ENCODE assay signal across 17 cellular contexts in genomic region chr2:229728360-229728759, GRCh38. TPM values are rescaled to one million over a fixed set of nuclear protein-coding genes. Genes with fewer than 3 reads are reported as not detected.
DNase-seq lines count a peak whose midpoint lies in the region; ATAC-seq, FAIRE-seq and TF ChIP-seq lines count a peak whose summit lies in the region.
"Had no signal": no experiment of that assay in that cellular context is flagged by ENCODE, and none has a peak within 500 bp of the region (broad histone marks: within the 10 kb centered on the region; RNA-seq: fewer than 3 reads in every experiment).

No MANE protein-coding gene starts in this region.

- H3K27me3 ChIP-seq in GM23248 (replicated peaks; ENCODE audit: insufficient read depth) (no peaks in the 10 kb centered on the region), adrenal gland (no peaks in the 10 kb centered on the region), brain microvascular endothelial cell (replicated peaks) (no peaks in the 10 kb centered on the region)

- in situ Hi-C loops in GM23248 (cut with MboI) = no loop called here
- in situ Hi-C loops in brain microvascular endothelial cell (cut with HindIII; ENCODE audit: low pct_ligation_motif_present, low sequenced_read_pairs) = no loop called here

- no peak overlapping the region for H3K9ac ChIP-seq in GM23248

- H3K4me3 ChIP-seq in A549 (no peak overlapping the region), GM23248 (no peak overlapping the region), NB4 (ENCODE audit: low read depth, low read length) (no peak overlapping the region), epithelial cell of esophagus (ENCODE audit: low read length) (no peak overlapping the region), adrenal gland (no peak overlapping the region), brain microvascular endothelial cell (ENCODE audit: low read depth, low read length) (no peak overlapping the region)

- H3F3A ChIP-seq in GM23248 (ENCODE audit: insufficient read depth) = no peaks in the 10 kb centered on the region

- TF ChIP-seq EP300 in A549 (IDR thresholded peaks at IDR 0.05) = no peak

- DNase-seq in A549 (ENCODE audit: low read depth in 1 of 2, low spot score in 1 of 2) = no peak
- peak; percentile 17 for DNase-seq in GM23248
- peak; percentile 34 for DNase-seq in NB4 (ENCODE audit: low read depth)
- DNase-seq in epithelial cell of esophagus (ENCODE audit: low read depth) = peak; percentile 66
- DNase-seq in adrenal gland = no peak
- DNase-seq in amniotic stem cell (lab: John Stamatoyannopoulos, UW) = no peak
- no peak for DNase-seq in brain microvascular endothelial cell
- DNase-seq: AML-193, KG1, NCI-H1417 treated with DMSO at 0.1 percent for 48 hours, NCI-H2029, NCI-H2171, NCI-H446, NCI-H69 had no signal

- H3K9me3 ChIP-seq in A549 (no peaks in the 10 kb centered on the region), GM23248 (ENCODE audit: low read depth) (no peaks in the 10 kb centered on the region), adrenal gland (replicated peaks in 1 of 3) (no peaks in the 10 kb centered on the region)

- intact Hi-C loops in adrenal gland (cut with DNase I) = no loop called here

- TF ChIP-seq POLR2A in A549 (IDR thresholded peaks at IDR 0.05; ENCODE audit: low read length) (no peak), NB4 (IDR thresholded peaks at IDR 0.05; ENCODE audit: extremely low read depth, insufficient read length) (no peak), adrenal gland (IDR thresholded peaks at IDR 0.05) (no peak)

- TF ChIP-seq CTCF in A549 (IDR thresholded peaks at IDR 0.05) (no peak), NB4 (IDR thresholded peaks at IDR 0.05; ENCODE audit: low read depth, low read length) (no peak), epithelial cell of esophagus (IDR thresholded peaks at IDR 0.05; ENCODE audit: insufficient read depth, low read depth, low read length, missing control alignments) (no peak), adrenal gland (IDR thresholded peaks at IDR 0.05) (no peak), brain microvascular endothelial cell (IDR thresholded peaks at IDR 0.05; ENCODE audit: low read depth, low read length, missing control alignments) (no peak)

- POLR2A ChIA-PET in A549 (lab: Yijun Ruan, JAX) = no interaction called here

- H3K4me2 ChIP-seq in A549 (no peak overlapping the region), GM23248 (ENCODE audit: unreplicated experiment) (no peak overlapping the region)

- FAIRE-seq in A549 (lab: Jason Lieb, UNC) = no peak
- FAIRE-seq: G401.6 had no signal

- TF ChIP-seq RAD21 in A549 (conservative IDR thresholded peaks at IDR 0.05 in 1 of 2, IDR thresholded peaks at IDR 0.05 in 1 of 2) = no peak

- ATAC-seq in A549 (no peak), esophagus mucosa (no peak)
- ATAC-seq: HCT116 had no signal

- H3K36me3 ChIP-seq in GM23248 (ENCODE audit: low read depth) (no peaks in the 10 kb centered on the region), adrenal gland (replicated peaks in 1 of 2) (no peaks in the 10 kb centered on the region), brain microvascular endothelial cell (replicated peaks) (no peaks in the 10 kb centered on the region)

- no peak overlapping the region for H2AFZ ChIP-seq in GM23248

- CTCF ChIA-PET in A549 (lab: Yijun Ruan, JAX) = no interaction called here

- H3K4me1 ChIP-seq in A549 (peaks cover 16% of the 10 kb centered on the region), GM23248 (ENCODE audit: insufficient read depth) (0 out of 2 replicates have a peak, but pooled peaks cover 11% of the 10 kb centered on the region), adrenal gland (replicated peaks in 1 of 2) (peaks cover 9 to 20% of the 10 kb centered on the region in 2 donors)

- H3K79me2 ChIP-seq in GM23248 (ENCODE audit: insufficient read depth) = no peaks in the 10 kb centered on the region

- H3K9me2 ChIP-seq in GM23248 (ENCODE audit: insufficient read depth) = no peaks in the 10 kb centered on the region

- H4K20me1 ChIP-seq in GM23248 (ENCODE audit: insufficient read depth) = no peaks in the 10 kb centered on the region

- H3K27ac ChIP-seq in A549 (no peak overlapping the region), GM23248 (no peak overlapping the region), adrenal gland (no peak overlapping the region), brain microvascular endothelial cell (no peak overlapping the region)

TF ChIP-seq in A549, 52 proteins besides CTCF, POLR2A, EP300 and RAD21:
- TF ChIP-seq SREBF2 (IDR thresholded peaks at IDR 0.05) (no peak), FOSL2 (IDR thresholded peaks at IDR 0.05) (no peak), FOSL2 (CRISPR knock-in tag; IDR thresholded peaks at IDR 0.05) (peak; percentile 5; the same call in 1 of the 2 replicates)
TF ChIP-seq in A549: peak in this region for 1.

RNA-seq across cellular contexts. Expression of gene DNER, which starts 14.0 kb away (rescaled TPM):
- 0.34 and 0.45 TPM in 2 replicates for polyA plus RNA-seq in A549 (2011; rRNA removed)
- 0.36 and 0.40 TPM in 2 replicates for polyA plus RNA-seq in A549 (2012; cell fraction: cytosol; rRNA removed)
- polyA plus RNA-seq in A549 (2012; cell fraction: nucleus; rRNA removed) = 0.68 and 0.91 TPM in 2 replicates
- polyA plus RNA-seq in A549 (2017; fragmentation: RNase III; extraction: RNeasy Plus Mini Kit Qiagen cat#74134 plus additional on column Dnase treatment) = 2.5 to 4.2 TPM (median 3.8 TPM) in 3 replicates
- polyA minus RNA-seq in A549 (2011; rRNA and poly(A)+ RNA removed) = 0.73 and 0.74 TPM in 2 replicates
- 0.65 TPM in 1 of 2 replicates, not detected in the other for total RNA-seq in GM23248 (2014; rRNA removed; shearing (Covaris generic))
- 0.16 and 0.39 TPM in 2 replicates for polyA plus RNA-seq in GM23248 (2016; fragmentation: Nextera tagmentation; extraction: Ambion mirVana)
- total RNA-seq in adrenal gland = 100 to 1,000 TPM in 7 of 8 donors, 10 to 100 TPM in 1; 81.2 to 309 (median 200) TPM
- polyA plus RNA-seq in adrenal gland = 100 to 1,000 TPM in 1 of 3 donors, 10 to 100 TPM in 2; 49.2 to 188 (median 56.9) TPM
- 0.60 TPM for total RNA-seq in esophagus mucosa

Comparison
In these comparisons a context has a peak if more than half of its experiments do, and no peak if none do; other contexts are left out.
1. DNase-seq: peak in GM23248 (single experiment), NB4 (single experiment) and epithelial cell of esophagus (single experiment); none in A549 (0 of 2), adrenal gland (0 of 7), amniotic stem cell (single experiment) and brain microvascular endothelial cell (single experiment).
2. RNA of gene DNER, which starts 14.0 kb away (total RNA-seq): 81.2 to 309 TPM in adrenal gland; 0.65 TPM in GM23248 and 0.60 TPM in esophagus mucosa (single experiment); every median in the first group is over 10 times any median in the second.